Comparison of ENCODE assay signal across 19 cellular contexts in the genomic region with DNA sequence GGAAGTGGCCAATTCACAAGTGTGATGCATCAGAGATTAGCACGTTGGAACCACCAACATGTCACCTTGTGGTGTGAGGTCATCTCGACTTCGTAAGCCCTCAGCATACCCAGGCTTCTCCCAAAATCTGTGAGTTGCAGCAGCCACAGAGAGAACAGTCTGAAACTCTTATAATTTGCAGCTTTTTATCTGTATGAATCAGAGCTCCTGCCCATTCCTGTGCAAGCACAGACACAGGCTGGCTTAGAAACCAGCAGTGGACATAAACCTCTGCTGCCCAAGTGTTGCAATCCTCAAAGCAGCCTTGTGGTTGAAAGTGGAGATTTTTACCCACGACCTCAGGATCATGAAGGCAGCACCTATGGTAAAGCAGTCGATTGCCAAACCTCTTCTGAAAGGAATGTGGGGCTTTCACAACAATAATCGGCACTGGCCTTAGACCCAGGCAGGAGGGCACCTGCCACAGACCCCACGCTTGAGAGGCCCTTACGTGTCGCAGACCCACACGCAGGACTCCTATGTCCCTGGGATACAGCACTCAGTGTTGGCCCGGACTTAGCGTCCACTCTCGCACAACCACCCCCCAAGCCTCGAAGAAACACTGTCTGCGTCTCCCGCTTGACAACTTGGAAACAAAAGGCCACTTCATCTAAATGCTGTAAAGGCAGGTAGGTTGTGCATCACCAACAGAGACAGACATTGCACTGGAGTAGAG. TPM values are rescaled to one million over a fixed set of nuclear protein-coding genes. Genes with fewer than 3 reads are reported as not detected.
DNase-seq lines count a peak whose midpoint lies in the region; ATAC-seq and TF ChIP-seq lines count a peak whose summit lies in the region.
"Had no signal": no experiment of that assay in that cellular context is flagged by ENCODE, and none has a peak within 500 bp of the region (broad histone marks: within the 10 kb centered on the region; RNA-seq: fewer than 3 reads in every experiment).

No MANE protein-coding gene starts in this region.

- no peaks in the 10 kb centered on the region for H3K36me3 ChIP-seq in BJ (ENCODE audit: control insufficient read depth, insufficient read depth, low read length)

- peak; percentile 19 for DNase-seq in BJ (ENCODE audit: low read depth)
- DNase-seq in M059J (ENCODE audit: low read depth), result peak; percentile 51
- DNase-seq in epithelial cell of prostate (ENCODE audit: low read depth, low spot score), result peak; percentile 63
- peak; percentile 26 for DNase-seq in myocyte (ENCODE audit: low read depth)
- no peak for DNase-seq in activated T-cell treated with anti-CD3 and anti-CD28 coated beads, Interleukin-2, amount 50 U/mL, for 72 hours
- no peak for DNase-seq in NCI-H2081 treated with DMSO at 0.1 percent for 48 hours (lab: John Stamatoyannopoulos, UW)
- DNase-seq in activated naive CD4-positive, alpha-beta T cell treated with Interleukin-2 at 50 U/mL for 16 hours, result no peak
- DNase-seq: cerebellar nuclear complex, foreskin melanocyte, naive B cell, NCI-H1436 treated with DMSO at 0.1 percent for 48 hours, NCI-H510A treated with DMSO at 0.1 percent for 48 hours, Right ventricle myocardium superior, T-helper 9 cell had no signal

- ATAC-seq in activated T-cell treated with anti-CD3 and anti-CD28 coated beads, Interleukin-2, amount 50 U/mL, for 72 hours (replicated peaks in 1 of 2), result no peak
- no peak for ATAC-seq in HG03095 (IDR thresholded peaks at IDR 0.05; ENCODE audit: unreplicated experiment)
- ATAC-seq: HCT116 had no signal

- no peaks in the 10 kb centered on the region for H3K4me1 Mint-ChIP-seq in activated T-cell treated with anti-CD3 and anti-CD28 coated beads, Interleukin-2, amount 50 U/mL, for 72 hours (ENCODE audit: low read depth)
- H3K4me1 Mint-ChIP-seq: CD14-positive monocyte had no signal

- no peaks in the 10 kb centered on the region for H3K9me3 Mint-ChIP-seq in activated T-cell treated with anti-CD3 and anti-CD28 coated beads, Interleukin-2, amount 50 U/mL, for 72 hours
- H3K9me3 Mint-ChIP-seq: CD14-positive monocyte; naive B cell; stimulated activated naive CD8-positive, alpha-beta T cell treated with anti-CD3 and anti-CD28 coated beads, Interleukin-15, Interleukin-2, amounts not matched to agents 100 ng/mL and 50 ng/mL, for 24 hours had no signal

- H3K27ac Mint-ChIP-seq in activated T-cell treated with anti-CD3 and anti-CD28 coated beads, Interleukin-2, amount 50 U/mL, for 72 hours, result no peak overlapping the region
- H3K27ac Mint-ChIP-seq: stimulated activated naive CD8-positive, alpha-beta T cell treated with anti-CD3 and anti-CD28 coated beads, Interleukin-15, Interleukin-2, amounts not matched to agents 100 ng/mL and 50 ng/mL, for 24 hours had no signal

- no peaks in the 10 kb centered on the region for H3K27me3 Mint-ChIP-seq in activated T-cell treated with anti-CD3 and anti-CD28 coated beads, Interleukin-2, amount 50 U/mL, for 72 hours (ENCODE audit: low read depth)
- H3K27me3 Mint-ChIP-seq: naive B cell; stimulated activated naive CD8-positive, alpha-beta T cell treated with anti-CD3 and anti-CD28 coated beads, Interleukin-15, Interleukin-2, amounts not matched to agents 100 ng/mL and 50 ng/mL, for 24 hours had no signal

- H3K27ac ChIP-seq in epithelial cell of prostate, result peak overlapping the region; percentile 84

- POLR2A ChIA-PET in BJ (lab: Charles Lee), result interaction anchor here (0.5 kb wide), 1 partner anchor 18 kb away, joined by 4 read pairs; no protein-coding TSS in a partner anchor

- H3K27me3 ChIP-seq in BJ (ENCODE audit: control insufficient read depth, insufficient read depth, low read length), result no peaks in the 10 kb centered on the region

- no peak overlapping the region for H3K4me3 Mint-ChIP-seq in activated T-cell treated with anti-CD3 and anti-CD28 coated beads, Interleukin-2, amount 50 U/mL, for 72 hours
- H3K4me3 Mint-ChIP-seq: CD14-positive monocyte; naive B cell; stimulated activated naive CD8-positive, alpha-beta T cell treated with anti-CD3 and anti-CD28 coated beads, Interleukin-15, Interleukin-2, amounts not matched to agents 100 ng/mL and 50 ng/mL, for 24 hours had no signal

- CTCF ChIA-PET in BJ (lab: Yijun Ruan, JAX), result interaction anchor here (1.0 to 5.9 kb wide), 11 partner anchors 8 to 138 kb away, joined by 3 to 46 read pairs (median 7); partner anchors contain the start of genes MLYCD and OSGIN1

- no peak overlapping the region for H3K4me3 ChIP-seq in BJ (ENCODE audit: low read depth, low read length)

- no peak for TF ChIP-seq CTCF in BJ (IDR thresholded peaks at IDR 0.05; ENCODE audit: insufficient read depth, low read depth, low read length)

- H3K36me3 Mint-ChIP-seq in activated T-cell treated with anti-CD3 and anti-CD28 coated beads, Interleukin-2, amount 50 U/mL, for 72 hours (ENCODE audit: insufficient read depth in 2 of 2), result no peaks in the 10 kb centered on the region

RNA-seq across cellular contexts. Expression of gene OSGIN1, which starts 24.5 kb away (rescaled TPM):
- 2.0 and 5.1 TPM in 2 replicates for polyA plus RNA-seq in BJ (2011; rRNA removed)
- 1.4 and 2.6 TPM in 2 replicates for polyA minus RNA-seq in BJ (2011; rRNA and poly(A)+ RNA removed)
- total RNA-seq in M059J (2014; rRNA removed; shearing (Covaris generic)), result 3.6 and 4.0 TPM in 2 replicates
- total RNA-seq in myocyte, result 4.3 and 7.7 TPM in 2 replicates
- 15.5 TPM for polyA plus RNA-seq in myocyte (2012)
- 1 to 10 TPM in 1 of 2 donors, under 1 TPM in 1; 0.67 to 2.4 TPM for total RNA-seq in activated T-cell treated with anti-CD3 and anti-CD28 coated beads, Interleukin-2, amount 50 U/mL, for 72 hours

RNA-seq across cellular contexts. Expression of gene MLYCD, which starts 29.6 kb away (rescaled TPM):
- polyA plus RNA-seq in BJ (2011; rRNA removed), result 2.1 and 2.6 TPM in 2 replicates
- 4.9 and 7.5 TPM in 2 replicates for polyA minus RNA-seq in BJ (2011; rRNA and poly(A)+ RNA removed)
- total RNA-seq in M059J (2014; rRNA removed; shearing (Covaris generic)), result 1.2 and 2.0 TPM in 2 replicates
- total RNA-seq in myocyte, result 3.1 and 3.5 TPM in 2 replicates
- 3.2 TPM for polyA plus RNA-seq in myocyte (2012)
- total RNA-seq in activated T-cell treated with anti-CD3 and anti-CD28 coated beads, Interleukin-2, amount 50 U/mL, for 72 hours, result 1 to 10 TPM; 4.6 to 5.2 TPM

RNA-seq across cellular contexts. Expression of gene NECAB2, which starts 39.5 kb away (rescaled TPM):
- polyA plus RNA-seq in BJ (2011; rRNA removed), result 0.06 and 0.15 TPM in 2 replicates
- 0.33 TPM in 1 of 2 replicates, not detected in the other for polyA minus RNA-seq in BJ (2011; rRNA and poly(A)+ RNA removed)
- not detected in 2 replicates for total RNA-seq in M059J (2014; rRNA removed; shearing (Covaris generic))
- total RNA-seq in myocyte, result 0.16 TPM in 1 of 2 replicates, not detected in the other
- polyA plus RNA-seq in myocyte (2012), result 0.39 TPM
- under 1 TPM in 1 of 2 donors, not detected in 1; 0.58 TPM for total RNA-seq in activated T-cell treated with anti-CD3 and anti-CD28 coated beads, Interleukin-2, amount 50 U/mL, for 72 hours
- total RNA-seq: activated CD8-positive, alpha-beta memory T cell treated with anti-CD3 and anti-CD28 coated beads for 36 hours had no signal

Comparison
In these comparisons a context has a peak if more than half of its experiments do, and no peak if none do; other contexts are left out.
1. DNase-seq: peak in BJ (single experiment), M059J (single experiment), epithelial cell of prostate (single experiment) and myocyte (single experiment); none in activated T-cell treated with anti-CD3 and anti-CD28 coated beads, Interleukin-2, amount 50 U/mL, for 72 hours (0 of 2), NCI-H2081 treated with DMSO at 0.1 percent for 48 hours (single experiment) and activated naive CD4-positive, alpha-beta T cell treated with Interleukin-2 at 50 U/mL for 16 hours (single experiment).